In genomic region chr9:136803551-136804508, GRCh38 we compare ENCODE assay signal across 1 cellular context.
TF ChIP-seq lines count a peak whose summit lies in the region.

No MANE protein-coding gene starts in this region.

TF ChIP-seq in H1, 55 proteins besides CTCF, POLR2A, EP300 and RAD21:
- TF ChIP-seq USF2 (IDR thresholded peaks at IDR 0.05; ENCODE audit: low read length) (no peak), CTBP2 (IDR thresholded peaks at IDR 0.05; ENCODE audit: borderline replicate concordance, insufficient read depth, insufficient read length, low read length) (no peak), CHD2 (IDR thresholded peaks at IDR 0.05; ENCODE audit: low read length) (no peak), CBX5 (IDR thresholded peaks at IDR 0.05; ENCODE audit: low read depth, low read length) (no peak), GABPA (IDR thresholded peaks at IDR 0.05; ENCODE audit: borderline replicate concordance, insufficient read depth, low read length) (no peak), E2F6 (IDR thresholded peaks at IDR 0.05) (no peak), GTF2F1 (IDR thresholded peaks at IDR 0.05; ENCODE audit: borderline replicate concordance, low read depth, low read length) (no peak), ATF2 (IDR thresholded peaks at IDR 0.05; ENCODE audit: low read length) (no peak), SUZ12 (IDR thresholded peaks at IDR 0.05; ENCODE audit: low read length) (no peak), ASH2L (IDR thresholded peaks at IDR 0.05; ENCODE audit: low read length) (no peak), RNF2 (IDR thresholded peaks at IDR 0.05; ENCODE audit: borderline replicate concordance, low read depth, low read length, missing control alignments, poor library complexity, severe bottlenecking) (no peak), SIN3A (conservative IDR thresholded peaks at IDR 0.05 in 1 of 2, IDR thresholded peaks at IDR 0.05 in 1 of 2; ENCODE audit: low read depth in 1 of 2, low read length in 2 of 2) (no peak), POU5F1 (IDR thresholded peaks at IDR 0.05; ENCODE audit: low read depth, low read length) (no peak), CEBPB (IDR thresholded peaks at IDR 0.05; ENCODE audit: low read depth, low read length) (no peak), RBBP5 (IDR thresholded peaks at IDR 0.05; ENCODE audit: borderline replicate concordance, low read depth, low read length) (no peak), NANOG (IDR thresholded peaks at IDR 0.05; ENCODE audit: insufficient read depth, low read depth, low read length, poor library complexity, severe bottlenecking) (no peak), SP2 (IDR thresholded peaks at IDR 0.05; ENCODE audit: low read length) (no peak)
